Comparison of ENCODE assay signal across 8 cellular contexts in genomic region chr11:118689852-118690552, GRCh38. TPM values are rescaled to one million over a fixed set of nuclear protein-coding genes. Genes with fewer than 3 reads are reported as not detected.
DNase-seq lines count a peak whose midpoint lies in the region; ATAC-seq and TF ChIP-seq lines count a peak whose summit lies in the region.

No MANE protein-coding gene starts in this region.

- H3K9me3 Mint-ChIP-seq in neural progenitor cell: no peaks in the 10 kb centered on the region
- no peaks in the 10 kb centered on the region for H3K9me3 Mint-ChIP-seq in stimulated activated naive CD8-positive, alpha-beta T cell treated with anti-CD3 and anti-CD28 coated beads, Interleukin-15, amount 100 ng/mL, for 72 hours

- peaks cover 8% of the 10 kb centered on the region for H3F3A ChIP-seq in neural progenitor cell (ENCODE audit: low read depth)

- no peaks in the 10 kb centered on the region for H3K79me2 ChIP-seq in neural progenitor cell (ENCODE audit: low read depth)

- no peaks in the 10 kb centered on the region for H4K20me1 ChIP-seq in neural progenitor cell (ENCODE audit: low read depth)

- H3K4me2 ChIP-seq in neural progenitor cell: peak overlapping the region; percentile 73

- no peaks in the 10 kb centered on the region for H3K36me3 ChIP-seq in neural progenitor cell

- H3K27ac Mint-ChIP-seq in neural progenitor cell: no peak overlapping the region
- peak overlapping the region in 1 of 2 donors; percentile 94 for H3K27ac Mint-ChIP-seq in stimulated activated naive CD8-positive, alpha-beta T cell treated with anti-CD3 and anti-CD28 coated beads, Interleukin-15, amount 100 ng/mL, for 72 hours

- peaks cover 4% of the 10 kb centered on the region for H3K27me3 Mint-ChIP-seq in neural progenitor cell (ENCODE audit: insufficient read depth, low read depth)
- peaks cover 18% of the 10 kb centered on the region for H3K27me3 Mint-ChIP-seq in stimulated activated naive CD8-positive, alpha-beta T cell treated with anti-CD3 and anti-CD28 coated beads, Interleukin-15, amount 100 ng/mL, for 72 hours

- H3K9me3 ChIP-seq in neural progenitor cell (ENCODE audit: low read depth): no peaks in the 10 kb centered on the region

- H3K36me3 Mint-ChIP-seq in neural progenitor cell: no peaks in the 10 kb centered on the region

- H3K27ac ChIP-seq in foreskin keratinocyte (no peak overlapping the region), neural progenitor cell (no peak overlapping the region)

- H3K4me1 Mint-ChIP-seq in neural progenitor cell: peaks cover 12% of the 10 kb centered on the region
- H3K4me1 Mint-ChIP-seq in stimulated activated naive CD8-positive, alpha-beta T cell treated with anti-CD3 and anti-CD28 coated beads, Interleukin-15, amount 100 ng/mL, for 72 hours: peaks cover 66% of the 10 kb centered on the region

- H3K27me3 ChIP-seq in foreskin keratinocyte: no peaks in the 10 kb centered on the region
- H3K27me3 ChIP-seq in neural progenitor cell: no peaks in the 10 kb centered on the region

- H3K9ac ChIP-seq in neural progenitor cell: no peak overlapping the region

- H2AFZ ChIP-seq in neural progenitor cell (replicated peaks): peak overlapping the region; percentile 67

- TF ChIP-seq CTCF in foreskin keratinocyte (conservative IDR thresholded peaks at IDR 0.05) (peak; percentile 93), neural progenitor cell (IDR thresholded peaks at IDR 0.05) (peak; percentile 78)

- H3K4me1 ChIP-seq in foreskin keratinocyte (peaks cover 10% of the 10 kb centered on the region), neural progenitor cell (no peaks in the 10 kb centered on the region)

- H3K4me3 Mint-ChIP-seq in neural progenitor cell: peak overlapping the region; percentile 76
- H3K4me3 Mint-ChIP-seq in stimulated activated naive CD8-positive, alpha-beta T cell treated with anti-CD3 and anti-CD28 coated beads, Interleukin-15, amount 100 ng/mL, for 72 hours: peak overlapping the region; percentile 82 to 88

- DNase-seq in DMS79 (lab: John Stamatoyannopoulos, UW): peak; percentile 98
- DNase-seq in GOT3 (lab: John Stamatoyannopoulos, UW): peak; percentile 72
- peak; percentile 94 for DNase-seq in LoVo (ENCODE audit: low spot score)
- DNase-seq in SHP77 (lab: John Stamatoyannopoulos, UW): peak; percentile 89 to 94
- DNase-seq in activated gamma-delta T cell treated with anti-CD3 and anti-CD28 coated beads, Interleukin-2, amount 50 U/mL, for 16 hours (ENCODE audit: low read depth): peak; percentile 79
- DNase-seq in foreskin keratinocyte: peak; percentile 87 to 91
- DNase-seq in neural progenitor cell (ENCODE audit: low spot score): peak; percentile 96
- peak; percentile 85 to 92 for DNase-seq in stimulated activated naive CD8-positive, alpha-beta T cell treated with anti-CD3 and anti-CD28 coated beads, Interleukin-15, amount 100 ng/mL, for 72 hours

- H3K4me3 ChIP-seq in neural progenitor cell: peak overlapping the region; percentile 37

- peak; percentile 80 for ATAC-seq in foreskin keratinocyte
- peak; percentile 96 for ATAC-seq in stimulated activated naive CD8-positive, alpha-beta T cell treated with anti-CD3 and anti-CD28 coated beads, Interleukin-15, amount 100 ng/mL, for 72 hours

RNA-seq across cellular contexts. Expression of gene TREH, which starts 10.6 kb away (rescaled TPM):
- total RNA-seq in foreskin keratinocyte (not detected in 2 replicates), neural progenitor cell (ENCODE audit: low replicate concordance) (not detected in 2 replicates)
- 0.07 and 0.09 TPM in 2 replicates for polyA plus RNA-seq in foreskin keratinocyte
